ENCODE assay signal across 12 cellular contexts in genomic region chrX:143635915-143636314, GRCh38. TPM values are rescaled to one million over a fixed set of nuclear protein-coding genes. Genes with fewer than 3 reads are reported as not detected.
A peak's percentile ranks its signal among the peaks of the same experiment; 100 is the strongest.
DNase-seq lines count a peak whose midpoint lies in the region; ATAC-seq and TF ChIP-seq lines count a peak whose summit lies in the region.
"Had no signal": no experiment of that assay in that cellular context is flagged by ENCODE, and none has a peak within 500 bp of the region (broad histone marks: within the 10 kb centered on the region; RNA-seq: fewer than 3 reads in every experiment).

A gene with protein sequence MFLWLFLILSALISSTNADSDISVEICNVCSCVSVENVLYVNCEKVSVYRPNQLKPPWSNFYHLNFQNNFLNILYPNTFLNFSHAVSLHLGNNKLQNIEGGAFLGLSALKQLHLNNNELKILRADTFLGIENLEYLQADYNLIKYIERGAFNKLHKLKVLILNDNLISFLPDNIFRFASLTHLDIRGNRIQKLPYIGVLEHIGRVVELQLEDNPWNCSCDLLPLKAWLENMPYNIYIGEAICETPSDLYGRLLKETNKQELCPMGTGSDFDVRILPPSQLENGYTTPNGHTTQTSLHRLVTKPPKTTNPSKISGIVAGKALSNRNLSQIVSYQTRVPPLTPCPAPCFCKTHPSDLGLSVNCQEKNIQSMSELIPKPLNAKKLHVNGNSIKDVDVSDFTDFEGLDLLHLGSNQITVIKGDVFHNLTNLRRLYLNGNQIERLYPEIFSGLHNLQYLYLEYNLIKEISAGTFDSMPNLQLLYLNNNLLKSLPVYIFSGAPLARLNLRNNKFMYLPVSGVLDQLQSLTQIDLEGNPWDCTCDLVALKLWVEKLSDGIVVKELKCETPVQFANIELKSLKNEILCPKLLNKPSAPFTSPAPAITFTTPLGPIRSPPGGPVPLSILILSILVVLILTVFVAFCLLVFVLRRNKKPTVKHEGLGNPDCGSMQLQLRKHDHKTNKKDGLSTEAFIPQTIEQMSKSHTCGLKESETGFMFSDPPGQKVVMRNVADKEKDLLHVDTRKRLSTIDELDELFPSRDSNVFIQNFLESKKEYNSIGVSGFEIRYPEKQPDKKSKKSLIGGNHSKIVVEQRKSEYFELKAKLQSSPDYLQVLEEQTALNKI (minus strand): TSS chrX:143636101. CDS start chrX:143631108, 4,993 bp downstream.

- H3K4me1 ChIP-seq in cardiac muscle cell (ENCODE audit: low read depth), result no peaks in the 10 kb centered on the region
- H3K4me1 ChIP-seq in neuronal stem cell (ENCODE audit: control insufficient read depth in 2 of 2, insufficient read depth in 1 of 2, low read depth in 1 of 2, low read length in 2 of 2), result peaks cover 0 to 2% of the 10 kb centered on the region in 2 donors
- no peaks in the 10 kb centered on the region for H3K4me1 ChIP-seq in vagina
- H3K4me1 ChIP-seq in foreskin keratinocyte, result no peaks in the 10 kb centered on the region
- H3K4me1 ChIP-seq: right lobe of liver had no signal

- no CpG with 5 or more reads among the region's 10 CpGs for WGBS in neuronal stem cell (ENCODE audit: extremely low coverage in 2 of 2, insufficient read length in 2 of 2, insufficient replicate concordance in 1 of 2), 2 donors

- no peak within 1 kb of the TSS for H3K18ac ChIP-seq in neuronal stem cell (ENCODE audit: low read length)

- ATAC-seq in Right ventricle myocardium superior (ENCODE audit: poor library complexity) (no peak), GM18909 (IDR thresholded peaks at IDR 0.05; ENCODE audit: poor library complexity, unreplicated experiment) (no peak), foreskin keratinocyte (no peak)
- ATAC-seq: stimulated activated naive CD8-positive, alpha-beta T cell treated with anti-CD3 and anti-CD28 coated beads, Interleukin-15, Interleukin-2, amounts not matched to agents 100 U/mL and 50 U/mL, for 24 hours had no signal

- no peak within 1 kb of the TSS for H4K8ac ChIP-seq in neuronal stem cell (ENCODE audit: low read depth, low read length)

- H2AK5ac ChIP-seq in neuronal stem cell (ENCODE audit: low read depth, low read length), result no peak within 1 kb of the TSS

- H3K9ac ChIP-seq in neuronal stem cell (ENCODE audit: low read depth, low read length, poor library complexity), result peak within 1 kb of the TSS; percentile 30

- no peak within 1 kb of the TSS for H2BK15ac ChIP-seq in neuronal stem cell (ENCODE audit: low read length)

- no peak within 1 kb of the TSS for H4K91ac ChIP-seq in neuronal stem cell (ENCODE audit: low read depth, low read length, poor library complexity)

- H2BK12ac ChIP-seq in neuronal stem cell (ENCODE audit: low read length), result no peak within 1 kb of the TSS

- H3K14ac ChIP-seq in neuronal stem cell (ENCODE audit: low read length), result no peak within 1 kb of the TSS

- H2BK120ac ChIP-seq in neuronal stem cell (ENCODE audit: low read depth, low read length), result no peak within 1 kb of the TSS

- no peaks in the 10 kb centered on the region for H3K79me1 ChIP-seq in neuronal stem cell (ENCODE audit: low read depth, low read length)

- TF ChIP-seq POLR2A in vagina (IDR thresholded peaks at IDR 0.05), result no peak

- no peak for TF ChIP-seq CTCF in cardiac muscle cell (IDR thresholded peaks at IDR 0.05; ENCODE audit: low read depth, low read length)
- no peak for TF ChIP-seq CTCF in vagina (IDR thresholded peaks at IDR 0.05)
- no peak for TF ChIP-seq CTCF in foreskin keratinocyte (conservative IDR thresholded peaks at IDR 0.05)

- H3K23ac ChIP-seq in neuronal stem cell (ENCODE audit: low read depth, low read length, poor library complexity), result no peak within 1 kb of the TSS

- H3K4ac ChIP-seq in neuronal stem cell (ENCODE audit: low read length), result no peak within 1 kb of the TSS

- H3K4me2 ChIP-seq in neuronal stem cell (ENCODE audit: insufficient read depth, low read length, poor library complexity, severe bottlenecking), result peak within 1 kb of the TSS; percentile 52

- DNase-seq in cardiac muscle cell (ENCODE audit: low read depth in 1 of 2, low spot score in 1 of 2) (peak; percentile 73 to 80), Right ventricle myocardium superior (no peak), globus pallidus (ENCODE audit: low spot score) (peak; percentile 38), neuronal stem cell (ENCODE audit: low spot score) (peak; percentile 62), vagina (ENCODE audit: extremely low spot score in 2 of 2) (no peak), foreskin keratinocyte (no peak), UCSD-AML1 (lab: John Stamatoyannopoulos, UW; ENCODE audit: unreplicated experiment) (no peak)
- DNase-seq: activated effector memory CD4-positive, alpha-beta T cell treated with Interleukin-2 at 50 U/mL for 16 hours; right lobe of liver; stimulated activated naive CD8-positive, alpha-beta T cell treated with anti-CD3 and anti-CD28 coated beads, Interleukin-15, Interleukin-2, amounts not matched to agents 100 U/mL and 50 U/mL, for 24 hours had no signal

- intact Hi-C loops in Right ventricle myocardium superior (cut with DNase I), result no loop called here
- intact Hi-C loops in vagina (cut with DNase I), result no loop called here

- H3K36me3 ChIP-seq in cardiac muscle cell, result no peaks in the 10 kb centered on the region
- no peaks in the 10 kb centered on the region for H3K36me3 ChIP-seq in neuronal stem cell (replicated peaks in 1 of 2; ENCODE audit: control insufficient read depth in 2 of 2, insufficient read depth in 2 of 2, low read length in 2 of 2)
- no peaks in the 10 kb centered on the region for H3K36me3 ChIP-seq in vagina
- H3K36me3 ChIP-seq: right lobe of liver had no signal

- no peak within 1 kb of the TSS for H2BK5ac ChIP-seq in neuronal stem cell (ENCODE audit: low read length)

- H3K9me3 ChIP-seq in cardiac muscle cell (ENCODE audit: low read depth) (no peaks in the 10 kb centered on the region), neuronal stem cell (replicated peaks in 1 of 2; ENCODE audit: control insufficient read depth in 2 of 2, insufficient read depth in 1 of 2, low read depth in 1 of 2, low read length in 2 of 2) (no peaks in the 10 kb centered on the region), vagina (no peaks in the 10 kb centered on the region)
- H3K9me3 ChIP-seq: right lobe of liver had no signal

- H3K27me3 ChIP-seq in cardiac muscle cell, result no peaks in the 10 kb centered on the region
- peaks cover 0 to 44% (median 0%) of the 10 kb centered on the region in 3 experiments for H3K27me3 ChIP-seq in neuronal stem cell (ENCODE audit: control insufficient read depth in 3 of 3, insufficient read depth in 3 of 3, low read depth in 1 of 3, low read length in 3 of 3)
- no peaks in the 10 kb centered on the region for H3K27me3 ChIP-seq in vagina
- H3K27me3 ChIP-seq in foreskin keratinocyte, result peaks cover 11% of the 10 kb centered on the region

- H3K4me3 ChIP-seq in cardiac muscle cell (peak within 1 kb of the TSS; percentile 55), neuronal stem cell (ENCODE audit: low read length in 2 of 2) (peak within 1 kb of the TSS in 1 of 2 donors; percentile 82), vagina (peak within 1 kb of the TSS; percentile 33 to 38)

- H2AFZ ChIP-seq in neuronal stem cell (ENCODE audit: low read length), result peak within 1 kb of the TSS; percentile 7

- H3K27ac ChIP-seq in cardiac muscle cell (peak within 1 kb of the TSS; percentile 85), neuronal stem cell (replicated peaks; ENCODE audit: low read length) (peak within 1 kb of the TSS; percentile 73), vagina (no peak within 1 kb of the TSS), foreskin keratinocyte (no peak within 1 kb of the TSS)
- H3K27ac ChIP-seq: right lobe of liver had no signal

RNA-seq across cellular contexts. Expression of the gene that starts here (rescaled TPM):
- total RNA-seq in cardiac muscle cell, result 0.99 and 5.7 TPM in 2 replicates
- polyA plus RNA-seq in cardiac muscle cell, result 2.0 and 8.5 TPM in 2 replicates
- 0.38 TPM for total RNA-seq in Right ventricle myocardium superior
- polyA plus RNA-seq in neuronal stem cell (2013, experiment 1 of 2), result 6.1 TPM
- 6.2 TPM for polyA plus RNA-seq in neuronal stem cell (2013, experiment 2 of 2)
- total RNA-seq in vagina, result 3.2 TPM
- not detected in 2 replicates for total RNA-seq in foreskin keratinocyte
- polyA plus RNA-seq in foreskin keratinocyte, result not detected in 2 replicates
- total RNA-seq: T-helper 2 cell treated with Interferon-gamma antibody and Interleukin-4, amounts not matched to agents 100 ng/mL and 5 ng/mL, for 36 hours had no signal

Comparison
In these comparisons a context has a peak if more than half of its experiments do, and no peak if none do; other contexts are left out.
1. DNase-seq: peak in cardiac muscle cell (2 of 2), globus pallidus (single experiment) and neuronal stem cell (single experiment); none in Right ventricle myocardium superior (single experiment), vagina (0 of 2), foreskin keratinocyte (0 of 2) and UCSD-AML1 (single experiment).
2. H3K27ac ChIP-seq: peak in cardiac muscle cell (single experiment) and neuronal stem cell (single experiment); none in vagina (single experiment) and foreskin keratinocyte (single experiment).